30 cellular contexts compared by ENCODE assay signal in the genomic region with DNA sequence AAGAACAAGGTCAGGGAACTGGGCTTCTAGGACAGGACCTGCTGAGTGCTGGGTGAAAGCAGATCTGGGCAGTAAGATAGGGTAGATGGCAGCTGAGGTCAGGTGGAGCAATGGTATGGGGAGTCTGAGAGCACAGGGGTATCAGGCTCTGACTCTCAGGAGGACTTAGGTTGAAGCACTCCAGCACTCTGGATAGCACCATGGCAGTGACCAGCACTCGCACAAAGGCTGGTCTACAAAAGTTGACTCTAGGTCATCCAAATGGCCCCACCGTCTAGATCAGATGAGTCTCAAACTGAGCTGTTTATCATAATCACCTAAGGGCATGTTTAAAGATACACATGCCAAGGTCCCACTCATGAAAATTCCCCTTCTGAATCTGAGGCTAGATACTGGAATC.
"Had no signal": no experiment of that assay in that cellular context is flagged by ENCODE, and none has a peak within 500 bp of the region (broad histone marks: within the 10 kb centered on the region; RNA-seq: fewer than 3 reads in every experiment).

No MANE protein-coding gene starts in this region.

- H3K27ac Mint-ChIP-seq: activated B cell treated with CpG ODN at 0.5 μM for 24 hours; activated CD8-positive, alpha-beta T cell treated with anti-CD3 and anti-CD28 coated beads for 36 hours; activated naive CD8-positive, alpha-beta T cell; activated T-helper 17 cell treated with anti-CD3 and anti-CD28 coated beads, Interleukin-2, amount 50 U/mL, for 72 hours; dendritic cell treated with granulocyte-macrophage colony-stimulating factor and Interleukin-4, amounts not matched to agents 40 ng/mL and 50 ng/mL, for 4 days; endodermal cell; T-helper 17 cell; T-helper 2 cell treated with Interferon-gamma antibody and Interleukin-4, amounts not matched to agents 5 μg/mL and 100 μg/mL, for 36 hours had no signal

- H3K36me3 ChIP-seq: brain microvascular endothelial cell, WERI-Rb-1 had no signal

- DNase-seq: activated B cell treated with CpG ODN at 0.5 μM for 24 hours; activated CD4-positive, alpha-beta T cell treated with anti-CD3 and anti-CD28 coated beads for 48 hours; activated CD4-positive, alpha-beta T cell treated with anti-CD3 and anti-CD28 coated beads, Interleukin-2, amount 50 U/mL, for 1 hour; activated CD4-positive, alpha-beta T cell treated with anti-CD3 and anti-CD28 coated beads, Interleukin-2, amount 50 U/mL, for 48 hours; activated CD8-positive, alpha-beta memory T cell treated with anti-CD3 and anti-CD28 coated beads for 24 hours; activated CD8-positive, alpha-beta T cell treated with anti-CD3 and anti-CD28 coated beads for 36 hours; activated effector memory CD4-positive, alpha-beta T cell treated with Interleukin-2 at 50 U/mL for 16 hours; activated gamma-delta T cell treated with Interleukin-2 at 50 U/mL for 16 hours; activated naive CD4-positive, alpha-beta T cell treated with anti-CD3 and anti-CD28 coated beads, Interleukin-2, amount 50 U/mL, for 16 hours; activated naive CD4-positive, alpha-beta T cell treated with Interleukin-2 at 50 U/mL for 16 hours; activated T-cell treated with anti-CD3 and anti-CD28 coated beads, Interleukin-2, amount 50 U/mL, for 4 hours; amniotic stem cell; anterior cingulate cortex; brain microvascular endothelial cell; dorsolateral prefrontal cortex; effector memory CD4-positive, alpha-beta T cell; endodermal cell; foreskin fibroblast; head of caudate nucleus; T-helper 17 cell; T1000; WERI-Rb-1 had no signal

- H3K27me3 Mint-ChIP-seq: activated B cell treated with CpG ODN at 0.5 μM for 24 hours; activated CD8-positive, alpha-beta T cell treated with anti-CD3 and anti-CD28 coated beads for 36 hours; activated T-helper 17 cell treated with anti-CD3 and anti-CD28 coated beads, Interleukin-2, amount 50 U/mL, for 72 hours; central memory CD8-positive, alpha-beta T cell; dendritic cell treated with granulocyte-macrophage colony-stimulating factor and Interleukin-4, amounts not matched to agents 40 ng/mL and 50 ng/mL, for 4 days; T-helper 17 cell had no signal

- ATAC-seq: activated CD4-positive, CD25-positive, alpha-beta regulatory T cell treated with anti-CD3 and anti-CD28 coated beads, Interleukin-2, amount 50 U/mL, for 24 hours; activated CD8-positive, alpha-beta T cell treated with anti-CD3 and anti-CD28 coated beads for 36 hours; activated T-cell treated with anti-CD3 and anti-CD28 coated beads, Interleukin-2, amount 50 U/mL, for 4 hours; activated T-helper 17 cell treated with anti-CD3 and anti-CD28 coated beads, Interleukin-2, amount 50 U/mL, for 72 hours; esophagus mucosa; T-helper 17 cell had no signal

- H3K36me3 Mint-ChIP-seq: activated naive CD8-positive, alpha-beta T cell had no signal

- H3K4me1 Mint-ChIP-seq: activated B cell treated with CpG ODN at 0.5 μM for 24 hours; activated T-helper 17 cell treated with anti-CD3 and anti-CD28 coated beads, Interleukin-2, amount 50 U/mL, for 72 hours; central memory CD8-positive, alpha-beta T cell; endodermal cell had no signal

- H3K4me3 Mint-ChIP-seq: activated B cell treated with CpG ODN at 0.5 μM for 24 hours; activated CD8-positive, alpha-beta T cell treated with anti-CD3 and anti-CD28 coated beads for 36 hours; activated naive CD8-positive, alpha-beta T cell; activated T-cell treated with anti-CD3 and anti-CD28 coated beads, Interleukin-2, amount 50 U/mL, for 4 hours; activated T-helper 17 cell treated with anti-CD3 and anti-CD28 coated beads, Interleukin-2, amount 50 U/mL, for 72 hours; central memory CD8-positive, alpha-beta T cell; dendritic cell treated with granulocyte-macrophage colony-stimulating factor and Interleukin-4, amounts not matched to agents 40 ng/mL and 50 ng/mL, for 4 days; endodermal cell; T-helper 17 cell; T-helper 2 cell treated with Interferon-gamma antibody and Interleukin-4, amounts not matched to agents 5 μg/mL and 100 μg/mL, for 36 hours had no signal

- H3K27me3 ChIP-seq: brain microvascular endothelial cell, dorsolateral prefrontal cortex had no signal

- H3K4me3 ChIP-seq: coronary artery, dorsolateral prefrontal cortex had no signal

- H3K27ac ChIP-seq: brain microvascular endothelial cell, coronary artery, dorsolateral prefrontal cortex, WERI-Rb-1 had no signal

- H3K9me3 Mint-ChIP-seq: activated B cell treated with CpG ODN at 0.5 μM for 24 hours; activated CD8-positive, alpha-beta T cell treated with anti-CD3 and anti-CD28 coated beads for 36 hours; activated T-cell treated with anti-CD3 and anti-CD28 coated beads, Interleukin-2, amount 50 U/mL, for 4 hours; activated T-helper 17 cell treated with anti-CD3 and anti-CD28 coated beads, Interleukin-2, amount 50 U/mL, for 72 hours; central memory CD8-positive, alpha-beta T cell; dendritic cell treated with granulocyte-macrophage colony-stimulating factor and Interleukin-4, amounts not matched to agents 40 ng/mL and 50 ng/mL, for 4 days; endodermal cell; T-helper 2 cell treated with Interferon-gamma antibody and Interleukin-4, amounts not matched to agents 5 μg/mL and 100 μg/mL, for 36 hours had no signal
